In the genomic region with DNA sequence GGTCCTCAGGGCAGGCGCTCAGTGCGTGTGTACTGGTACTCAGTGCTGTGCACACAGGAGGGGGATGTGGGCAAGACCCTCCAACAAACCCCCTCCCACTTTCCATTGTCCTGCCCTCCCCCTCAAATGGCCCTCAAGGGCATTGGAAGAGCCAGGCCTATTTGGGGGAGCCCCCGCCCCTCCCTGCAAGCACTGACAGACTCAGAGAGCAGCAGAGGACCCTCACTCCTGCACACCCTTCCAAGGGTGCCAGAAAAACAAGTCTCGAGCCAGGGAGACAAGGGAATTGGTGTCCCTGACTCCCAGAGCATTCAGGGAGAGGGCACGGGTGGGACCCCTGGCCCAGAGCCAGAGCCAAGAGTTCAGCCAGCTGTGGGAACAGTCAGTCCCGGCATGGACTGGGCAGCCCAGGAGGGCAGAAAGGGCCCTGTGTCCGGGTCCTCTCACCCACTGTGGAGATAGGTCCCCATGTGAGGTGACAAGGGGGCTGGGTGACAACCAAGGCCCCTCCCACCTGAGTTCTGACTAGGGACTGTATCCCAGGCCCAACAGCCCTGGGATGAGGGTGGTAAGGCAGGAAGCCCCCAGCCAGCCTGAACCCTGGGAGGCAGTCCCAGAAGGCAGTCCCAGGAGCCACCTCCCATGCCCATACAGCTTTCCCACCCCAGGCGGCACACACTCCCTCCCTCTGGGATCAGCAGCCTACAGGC, we compare ENCODE assay signal across 1 cellular context.
TF ChIP-seq lines count a peak whose summit lies in the region.

No MANE protein-coding gene starts in this region.

TF ChIP-seq in HEK293, 187 proteins besides CTCF, POLR2A, EP300 and RAD21:
- TF ChIP-seq ZNF335 (tag by site-specific recombination; conservative IDR thresholded peaks at IDR 0.05) (peak; percentile 53), ZFP37 (tag by site-specific recombination; IDR thresholded peaks at IDR 0.05) (no peak)
